ENCODE assay signal across 7 cellular contexts in genomic region chr18:26549103-26549485, GRCh38. TPM values are rescaled to one million over a fixed set of nuclear protein-coding genes. Genes with fewer than 3 reads are reported as not detected.
A peak's percentile ranks its signal among the peaks of the same experiment; 100 is the strongest.
DNase-seq lines count a peak whose midpoint lies in the region; ATAC-seq and TF ChIP-seq lines count a peak whose summit lies in the region.

No MANE protein-coding gene starts in this region.

- peaks cover 27% of the 10 kb centered on the region for H3K4me1 Mint-ChIP-seq in activated CD8-positive, alpha-beta T cell treated with anti-CD3 and anti-CD28 coated beads for 36 hours (ENCODE audit: low read depth)
- H3K4me1 Mint-ChIP-seq in nephron progenitor cell: peaks cover 72% of the 10 kb centered on the region

- TF ChIP-seq CTCF in GM10248 (IDR thresholded peaks at IDR 0.05; ENCODE audit: control extremely low read depth, extremely low read depth, low read depth, missing control alignments) (no peak), fibroblast of lung (conservative IDR thresholded peaks at IDR 0.05 in 1 of 2, IDR thresholded peaks at IDR 0.05 in 1 of 2; ENCODE audit: low read depth in 1 of 2, low read length in 2 of 2) (no peak), nephron progenitor cell (IDR thresholded peaks at IDR 0.05) (no peak)
- no peak for TF ChIP-seq CTCF in activated CD8-positive, alpha-beta T cell treated with anti-CD3 and anti-CD28 coated beads for 36 hours (IDR thresholded peaks at IDR 0.05)

- peak overlapping the region; percentile 64 for H3K4me3 Mint-ChIP-seq in activated CD8-positive, alpha-beta T cell treated with anti-CD3 and anti-CD28 coated beads for 36 hours
- H3K4me3 Mint-ChIP-seq in nephron progenitor cell: peak overlapping the region; percentile 84

- H3K4me1 ChIP-seq in fibroblast of lung (ENCODE audit: control insufficient read depth, extremely low read depth, insufficient read depth, low read length): no peaks in the 10 kb centered on the region

- H3K27ac Mint-ChIP-seq in activated CD8-positive, alpha-beta T cell treated with anti-CD3 and anti-CD28 coated beads for 36 hours: no peak overlapping the region
- peak overlapping the region; percentile 64 for H3K27ac Mint-ChIP-seq in nephron progenitor cell

- no peaks in the 10 kb centered on the region for H3K36me3 ChIP-seq in fibroblast of lung (ENCODE audit: control insufficient read depth, insufficient read depth, low read length)

- POLR2A ChIA-PET in GM10248 (lab: Yijun Ruan, JAX): interaction anchor here (0.7 kb wide), 1 partner anchor 165 kb away, joined by 4 read pairs; no protein-coding TSS in a partner anchor
- POLR2A ChIA-PET in activated CD8-positive, alpha-beta T cell treated with anti-CD3 and anti-CD28 coated beads for 36 hours (lab: Charles Lee): no interaction called here

- H3K36me3 Mint-ChIP-seq in activated CD8-positive, alpha-beta T cell treated with anti-CD3 and anti-CD28 coated beads for 36 hours (ENCODE audit: low read depth): peaks cover 9% of the 10 kb centered on the region
- no peaks in the 10 kb centered on the region for H3K36me3 Mint-ChIP-seq in nephron progenitor cell (ENCODE audit: low read depth)

- H3K27ac ChIP-seq in fibroblast of lung (ENCODE audit: insufficient read depth, low read length): no peak overlapping the region

- H3K9me3 ChIP-seq in fibroblast of lung (ENCODE audit: control insufficient read depth, insufficient read depth, low read depth, low read length): no peaks in the 10 kb centered on the region

- peaks cover 36% of the 10 kb centered on the region for H3K27me3 ChIP-seq in fibroblast of lung (ENCODE audit: control insufficient read depth, insufficient read depth, low read length)

- H3K4me3 ChIP-seq in fibroblast of lung (replicated peaks in 1 of 4; ENCODE audit: control extremely low read depth in 1 of 4, insufficient read depth in 1 of 4, low read depth in 3 of 4, low read length in 4 of 4): peak overlapping the region; percentile 54 to 68 (median 60)

- DNase-seq in GM10248 (ENCODE audit: extremely low spot score) (peak; percentile 45), HuH-7.5 (ENCODE audit: low spot score) (peak; percentile 24), fibroblast of lung (ENCODE audit: low read depth in 2 of 2) (peak; percentile 46 to 65), nephron progenitor cell (peak; percentile 58)
- peak; percentile 28 for DNase-seq in activated CD8-positive, alpha-beta T cell treated with anti-CD3 and anti-CD28 coated beads for 36 hours
- no peak for DNase-seq in activated CD4-positive, CD25-positive, alpha-beta regulatory T cell treated with anti-CD3 and anti-CD28 coated beads, Interleukin-2, amount 50 U/mL, for 72 hours
- no peak for DNase-seq in stimulated activated naive CD4-positive, alpha-beta T cell treated with Interleukin-2 at 50 U/mL for 16 hours (lab: John Stamatoyannopoulos, UW)

- peak overlapping the region; percentile 16 for H3K9ac ChIP-seq in fibroblast of lung (ENCODE audit: insufficient read depth, low read length)

- H3K9me3 Mint-ChIP-seq in activated CD8-positive, alpha-beta T cell treated with anti-CD3 and anti-CD28 coated beads for 36 hours: no peaks in the 10 kb centered on the region
- H3K9me3 Mint-ChIP-seq in nephron progenitor cell: no peaks in the 10 kb centered on the region

- intact Hi-C loops in activated CD8-positive, alpha-beta T cell treated with anti-CD3 and anti-CD28 coated beads for 36 hours (cut with micrococcal nuclease): no loop called here

- peaks cover 5% of the 10 kb centered on the region for H3K79me2 ChIP-seq in fibroblast of lung (ENCODE audit: control insufficient read depth, insufficient read depth, low read length)

- CTCF ChIA-PET in GM10248 (lab: Yijun Ruan, JAX): interaction anchor here (0.8 to 1.3 kb wide), 3 partner anchors 151 to 165 kb away, joined by 3 to 4 read pairs (median 3); no protein-coding TSS in a partner anchor
- CTCF ChIA-PET in activated CD8-positive, alpha-beta T cell treated with anti-CD3 and anti-CD28 coated beads for 36 hours (lab: Charles Lee): no interaction called here

- peak overlapping the region; percentile 39 for H2AFZ ChIP-seq in fibroblast of lung (ENCODE audit: low read length)

- H3K27me3 Mint-ChIP-seq in activated CD8-positive, alpha-beta T cell treated with anti-CD3 and anti-CD28 coated beads for 36 hours: peaks cover 38% of the 10 kb centered on the region
- H3K27me3 Mint-ChIP-seq in nephron progenitor cell (ENCODE audit: low read depth, poor library complexity): peaks cover 25% of the 10 kb centered on the region

- ATAC-seq in activated CD8-positive, alpha-beta T cell treated with anti-CD3 and anti-CD28 coated beads for 36 hours: no peak

- peak overlapping the region; percentile 78 for H3K4me2 ChIP-seq in fibroblast of lung (ENCODE audit: extremely low read depth, insufficient read depth, low read length)

- no peaks in the 10 kb centered on the region for H4K20me1 ChIP-seq in fibroblast of lung (ENCODE audit: control insufficient read depth, extremely low read depth, insufficient read depth, low read length)

RNA-seq across cellular contexts. Expression of gene KCTD1, which starts 0.7 kb away (rescaled TPM):
- 1 to 10 TPM; 3.4 TPM for total RNA-seq in activated CD8-positive, alpha-beta T cell treated with anti-CD3 and anti-CD28 coated beads for 36 hours
- 7.4 and 8.4 TPM in 2 replicates for total RNA-seq in fibroblast of lung
- 4.2 and 9.3 TPM in 2 replicates for polyA plus RNA-seq in fibroblast of lung
- polyA plus RNA-seq in fibroblast of lung (2012): 4.6 and 10.6 TPM in 2 replicates
- 8.1 and 8.2 TPM in 2 replicates for polyA minus RNA-seq in fibroblast of lung (ENCODE audit: low replicate concordance)

Comparison
In these comparisons a context has a peak if more than half of its experiments do, and no peak if none do; other contexts are left out.
1. DNase-seq: peak in GM10248 (single experiment), HuH-7.5 (single experiment), activated CD8-positive, alpha-beta T cell treated with anti-CD3 and anti-CD28 coated beads for 36 hours (single experiment), fibroblast of lung (2 of 2) and nephron progenitor cell (single experiment); none in activated CD4-positive, CD25-positive, alpha-beta regulatory T cell treated with anti-CD3 and anti-CD28 coated beads, Interleukin-2, amount 50 U/mL, for 72 hours (single experiment) and stimulated activated naive CD4-positive, alpha-beta T cell treated with Interleukin-2 at 50 U/mL for 16 hours (single experiment).